In genomic region chr10:72330059-72330426, GRCh38 we compare ENCODE assay signal across 10 cellular contexts. TPM values are rescaled to one million over a fixed set of nuclear protein-coding genes. Genes with fewer than 3 reads are reported as not detected.
A peak's percentile ranks its signal among the peaks of the same experiment; 100 is the strongest.
DNase-seq lines count a peak whose midpoint lies in the region; ATAC-seq and TF ChIP-seq lines count a peak whose summit lies in the region.
"Had no signal": no experiment of that assay in that cellular context is flagged by ENCODE, and none has a peak within 500 bp of the region (broad histone marks: within the 10 kb centered on the region; RNA-seq: fewer than 3 reads in every experiment).

No MANE protein-coding gene starts in this region.

- peaks cover 8% of the 10 kb centered on the region; the same call in 1 of the 2 replicates for H3K36me3 ChIP-seq in RWPE2 (ENCODE audit: low read depth)
- H3K36me3 ChIP-seq in ovary = no peaks in the 10 kb centered on the region
- H3K36me3 ChIP-seq in effector memory CD4-positive, alpha-beta T cell (ENCODE audit: control insufficient read depth, insufficient read depth, low read length) = no peaks in the 10 kb centered on the region

- no peak overlapping the region for H3K27ac ChIP-seq in CD4-positive, alpha-beta T cell (ENCODE audit: low read depth, low read length)
- peak overlapping the region; percentile 99 for H3K27ac ChIP-seq in RWPE2 (ENCODE audit: poor library complexity, severe bottlenecking)
- peak overlapping the region; percentile 31 to 67 for H3K27ac ChIP-seq in ovary
- H3K27ac ChIP-seq in effector memory CD4-positive, alpha-beta T cell (ENCODE audit: insufficient read depth, low read length, poor library complexity, severe bottlenecking) = no peak overlapping the region

- no peaks in the 10 kb centered on the region for H3K9me3 Mint-ChIP-seq in CD4-positive, alpha-beta T cell
- H3K9me3 Mint-ChIP-seq in dendritic cell treated with granulocyte-macrophage colony-stimulating factor and Interleukin-4, amounts not matched to agents 40 ng/mL and 50 ng/mL, for 4 days = no peaks in the 10 kb centered on the region

- DNase-seq in CD4-positive, alpha-beta T cell = no peak
- DNase-seq in RWPE2 (ENCODE audit: low spot score) (no peak), ovary (no peak), NCI-H748 (lab: John Stamatoyannopoulos, UW; ENCODE audit: unreplicated experiment) (no peak), NOMO-1 treated with DMSO at 0.1 percent for 48 hours (lab: John Stamatoyannopoulos, UW; ENCODE audit: unreplicated experiment) (no peak)
- DNase-seq in effector memory CD4-positive, alpha-beta T cell = no peak
- DNase-seq: DMS53, NCI-H526 had no signal

- no peaks in the 10 kb centered on the region for H3K9me3 ChIP-seq in CD4-positive, alpha-beta T cell (ENCODE audit: control insufficient read depth, low read length)
- H3K9me3 ChIP-seq in RWPE2 (ENCODE audit: severe bottlenecking) (no peaks in the 10 kb centered on the region), ovary (no peaks in the 10 kb centered on the region)
- no peaks in the 10 kb centered on the region for H3K9me3 ChIP-seq in effector memory CD4-positive, alpha-beta T cell (ENCODE audit: control insufficient read depth, low read length)

- peaks cover 51% of the 10 kb centered on the region for H3K4me1 ChIP-seq in RWPE2 (ENCODE audit: insufficient read depth, poor library complexity, severe bottlenecking)
- H3K4me1 ChIP-seq in ovary (ENCODE audit: insufficient read depth) = peaks cover 39% of the 10 kb centered on the region
- H3K4me1 ChIP-seq in effector memory CD4-positive, alpha-beta T cell (ENCODE audit: control insufficient read depth, insufficient read depth, low read length, poor library complexity, severe bottlenecking) = peaks cover 76% of the 10 kb centered on the region

- no peak overlapping the region for H3K4me3 ChIP-seq in RWPE2 (ENCODE audit: severe bottlenecking)
- no peak overlapping the region for H3K4me3 ChIP-seq in ovary
- H3K4me3 ChIP-seq in effector memory CD4-positive, alpha-beta T cell (ENCODE audit: insufficient read depth, low read depth, low read length, poor library complexity, severe bottlenecking) = no peak overlapping the region

- intact Hi-C loops in CD4-positive, alpha-beta T cell (cut with DNase I, micrococcal nuclease) = loop anchor here (2.0 to 10.0 kb wide), 2 partner anchors 241 to 1015 kb away; partner anchors contain the start of genes SLC29A3 (in 1 of the 2) and SPOCK2 (in 1 of the 2)
- intact Hi-C loops in dendritic cell treated with granulocyte-macrophage colony-stimulating factor and Interleukin-4, amounts not matched to agents 40 ng/mL and 50 ng/mL, for 4 days (cut with micrococcal nuclease) = loop anchor here (5.0 to 10.0 kb wide), 2 partner anchors 73 to 285 kb away; no protein-coding TSS in a partner anchor
- intact Hi-C loops in ovary (cut with DNase I) = loop anchor here in 3 of 4 donors (10.0 kb wide), 5 partner anchors 85 to 1015 kb away; partner anchors contain the start of gene SLC29A3 (in 1 of the 3)

- peaks cover 80% of the 10 kb centered on the region for H3K4me1 Mint-ChIP-seq in CD4-positive, alpha-beta T cell (ENCODE audit: low read depth)
- peaks cover 87% of the 10 kb centered on the region for H3K4me1 Mint-ChIP-seq in dendritic cell treated with granulocyte-macrophage colony-stimulating factor and Interleukin-4, amounts not matched to agents 40 ng/mL and 50 ng/mL, for 4 days (ENCODE audit: low read depth)

- no peak for TF ChIP-seq CTCF in CD4-positive, alpha-beta T cell (IDR thresholded peaks at IDR 0.05)
- no peak for TF ChIP-seq CTCF in RWPE2 (IDR thresholded peaks at IDR 0.05; ENCODE audit: poor library complexity, severe bottlenecking)
- TF ChIP-seq CTCF in ovary (IDR thresholded peaks at IDR 0.05) = no peak

- H3K36me3 Mint-ChIP-seq in CD4-positive, alpha-beta T cell (ENCODE audit: low read depth) = peaks cover 5% of the 10 kb centered on the region
- H3K36me3 Mint-ChIP-seq in dendritic cell treated with granulocyte-macrophage colony-stimulating factor and Interleukin-4, amounts not matched to agents 40 ng/mL and 50 ng/mL, for 4 days (ENCODE audit: low read depth) = peaks cover 21% of the 10 kb centered on the region

- WGBS in ovary, 3 donors = 73 to 87% (median 78%) methylated on average over 2 of the region's 2 CpGs

- H3K27ac Mint-ChIP-seq in CD4-positive, alpha-beta T cell = peak overlapping the region; percentile 94
- H3K27ac Mint-ChIP-seq in dendritic cell treated with granulocyte-macrophage colony-stimulating factor and Interleukin-4, amounts not matched to agents 40 ng/mL and 50 ng/mL, for 4 days = peak overlapping the region; percentile 89

- H3K4me3 Mint-ChIP-seq in CD4-positive, alpha-beta T cell = peak overlapping the region; percentile 54
- no peak overlapping the region for H3K4me3 Mint-ChIP-seq in dendritic cell treated with granulocyte-macrophage colony-stimulating factor and Interleukin-4, amounts not matched to agents 40 ng/mL and 50 ng/mL, for 4 days

- no peaks in the 10 kb centered on the region for H3K27me3 Mint-ChIP-seq in CD4-positive, alpha-beta T cell
- H3K27me3 Mint-ChIP-seq in dendritic cell treated with granulocyte-macrophage colony-stimulating factor and Interleukin-4, amounts not matched to agents 40 ng/mL and 50 ng/mL, for 4 days = peaks cover 9% of the 10 kb centered on the region

- POLR2A ChIA-PET in CD4-positive, alpha-beta T cell (lab: Charles Lee) = interaction anchor here (0.6 to 5.8 kb wide), 4 partner anchors 9 to 242 kb away, joined by 3 to 84 read pairs (median 9); partner anchors contain the start of gene SPOCK2

- H3K27me3 ChIP-seq in CD4-positive, alpha-beta T cell (ENCODE audit: control insufficient read depth, insufficient read depth, low read length) = no peaks in the 10 kb centered on the region
- no peaks in the 10 kb centered on the region for H3K27me3 ChIP-seq in RWPE2 (ENCODE audit: insufficient read depth, poor library complexity, severe bottlenecking)
- no peaks in the 10 kb centered on the region for H3K27me3 ChIP-seq in ovary
- no peaks in the 10 kb centered on the region for H3K27me3 ChIP-seq in effector memory CD4-positive, alpha-beta T cell (replicated peaks; ENCODE audit: control insufficient read depth, insufficient read depth, low read length, poor library complexity, severe bottlenecking)

- no peak for ATAC-seq in CD4-positive, alpha-beta T cell (ENCODE audit: poor library complexity)
- ATAC-seq in RWPE2 (ENCODE audit: low read depth) (no peak), HG02678 (IDR thresholded peaks at IDR 0.05; ENCODE audit: unreplicated experiment) (no peak)

- CTCF ChIA-PET in CD4-positive, alpha-beta T cell (lab: Charles Lee) = interaction anchor here (0.9 to 3.9 kb wide), 2 partner anchors 55 to 197 kb away, joined by 3 to 23 read pairs; partner anchors contain the start of gene DDIT4

- no peak for TF ChIP-seq EP300 in ovary (IDR thresholded peaks at IDR 0.05)

- no peak for TF ChIP-seq POLR2A in ovary (IDR thresholded peaks at IDR 0.05)

RNA-seq across cellular contexts. Expression of gene DNAJB12, which starts 24.7 kb away (rescaled TPM):
- total RNA-seq in CD4-positive, alpha-beta T cell = 10 to 100 TPM; 25.2 to 27.0 TPM
- 10 to 100 TPM; 27.6 to 46.4 (median 33.1) TPM for total RNA-seq in ovary
- polyA plus RNA-seq in ovary = 10 to 100 TPM; 27.5 to 32.0 TPM

RNA-seq across cellular contexts. Expression of gene DDIT4, which starts 56.3 kb away (rescaled TPM):
- total RNA-seq in CD4-positive, alpha-beta T cell = 100 to 1,000 TPM; 427 to 436 TPM
- total RNA-seq in ovary = 1,000 to 10,000 TPM in 2 of 7 donors, 100 to 1,000 TPM in 5; 229 to 1,952 (median 524) TPM
- 100 to 1,000 TPM in 1 of 2 donors, 10 to 100 TPM in 1; 46.6 to 529 TPM for polyA plus RNA-seq in ovary

Comparison
In these comparisons a context has a peak if more than half of its experiments do, and no peak if none do; other contexts are left out.
1. H3K27ac ChIP-seq: peak in RWPE2 (single experiment) and ovary (2 of 2); none in CD4-positive, alpha-beta T cell (single experiment) and effector memory CD4-positive, alpha-beta T cell (single experiment).